ENCODE assay signal across 1 cellular context in genomic region chr19:54095859-54096641, GRCh38.
A peak's percentile ranks its signal among the peaks of the same experiment; 100 is the strongest.
TF ChIP-seq lines count a peak whose summit lies in the region.

No MANE protein-coding gene starts in this region.

TF ChIP-seq in HepG2, 621 proteins besides CTCF, POLR2A, EP300 and RAD21 (continued from another document):
- TF ChIP-seq KLF15 (CRISPR knock-in tag; IDR thresholded peaks at IDR 0.05; ENCODE audit: borderline replicate concordance) (peak; percentile 92; the same call in 1 of the 2 replicates), SAP130 (CRISPR knock-in tag; IDR thresholded peaks at IDR 0.05; ENCODE audit: low read depth) (peak; percentile 36; the same call in 1 of the 2 replicates), TBX2 (CRISPR knock-in tag; IDR thresholded peaks at IDR 0.05; ENCODE audit: borderline replicate concordance) (peak; percentile 53; the same call in 1 of the 2 replicates), STAT5B (CRISPR knock-in tag; IDR thresholded peaks at IDR 0.05) (0 out of 2 replicates have a peak, but pooled peaks have one; percentile 58), MYPOP (CRISPR knock-in tag; IDR thresholded peaks at IDR 0.05) (peak; percentile 83), PRDM15 (CRISPR knock-in tag; IDR thresholded peaks at IDR 0.05) (0 out of 2 replicates have a peak, but pooled peaks have one; percentile 26), REXO4 (CRISPR knock-in tag; IDR thresholded peaks at IDR 0.05; ENCODE audit: borderline replicate concordance) (peak; percentile 68; the same call in 1 of the 2 replicates), ZIK1 (CRISPR knock-in tag; IDR thresholded peaks at IDR 0.05; ENCODE audit: borderline replicate concordance, low read depth) (peak; percentile 85; the same call in 1 of the 2 replicates), ATF7-NPFF (CRISPR knock-in tag; IDR thresholded peaks at IDR 0.05; ENCODE audit: low read depth) (peak; percentile 95), ZNF792 (CRISPR knock-in tag; IDR thresholded peaks at IDR 0.05) (0 out of 2 replicates have a peak, but pooled peaks have one; percentile 43), ZNF782 (CRISPR knock-in tag; IDR thresholded peaks at IDR 0.05; ENCODE audit: borderline replicate concordance) (0 out of 2 replicates have a peak, but pooled peaks have one; percentile 52), ARNT2 (CRISPR knock-in tag; IDR thresholded peaks at IDR 0.05; ENCODE audit: low read depth) (peak; percentile 77), ZNF468 (CRISPR knock-in tag; IDR thresholded peaks at IDR 0.05) (peak; percentile 81; the same call in 1 of the 2 replicates), HES4 (CRISPR knock-in tag; IDR thresholded peaks at IDR 0.05; ENCODE audit: borderline replicate concordance) (peak; percentile 70; the same call in 1 of the 2 replicates), ZNF362 (CRISPR knock-in tag; IDR thresholded peaks at IDR 0.05; ENCODE audit: borderline replicate concordance) (peak; percentile 29; the same call in 1 of the 2 replicates), NR0B2 (CRISPR knock-in tag; IDR thresholded peaks at IDR 0.05) (peak; percentile 65; the same call in 1 of the 2 replicates)
